21 cellular contexts compared by ENCODE assay signal in the genomic region with DNA sequence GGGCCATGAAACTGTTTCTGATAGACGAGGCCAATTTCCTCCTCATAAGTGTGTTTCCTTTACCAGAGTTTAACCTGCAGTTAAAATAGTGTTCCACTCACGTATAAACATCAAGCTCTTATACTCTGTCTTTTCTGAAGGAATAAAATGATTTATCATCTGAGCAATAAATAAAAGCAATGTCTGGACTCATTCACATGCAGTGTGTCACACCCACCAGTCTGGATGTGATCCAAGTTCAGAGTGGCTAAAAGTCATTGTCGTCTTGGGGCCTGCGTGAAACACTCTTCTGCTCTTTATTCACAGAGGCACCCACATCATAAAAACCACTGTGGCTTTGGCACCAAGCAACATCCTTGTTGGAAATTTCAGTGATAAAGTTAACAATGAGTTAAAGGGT. TPM values are rescaled to one million over a fixed set of nuclear protein-coding genes. Genes with fewer than 3 reads are reported as not detected.
"Had no signal": no experiment of that assay in that cellular context is flagged by ENCODE, and none has a peak within 500 bp of the region (broad histone marks: within the 10 kb centered on the region; RNA-seq: fewer than 3 reads in every experiment).

No MANE protein-coding gene starts in this region.

- ATAC-seq: activated naive CD8-positive, alpha-beta T cell treated with anti-CD3 and anti-CD28 coated beads, Interleukin-2, amount 50 U/mL, for 24 hours; activated T-helper 17 cell treated with anti-CD3 and anti-CD28 coated beads, Interleukin-2, amount 50 U/mL, for 72 hours; left ventricle myocardium superior; T-helper 17 cell had no signal

- H3K27ac Mint-ChIP-seq: activated naive CD4-positive, alpha-beta T cell treated with anti-CD3 and anti-CD28 coated beads for 36 hours; activated naive CD8-positive, alpha-beta T cell treated with anti-CD3 and anti-CD28 coated beads, Interleukin-2, amount 50 U/mL, for 24 hours; activated T-helper 17 cell treated with anti-CD3 and anti-CD28 coated beads, Interleukin-2, amount 50 U/mL, for 72 hours; memory B cell; nephron; T-helper 17 cell had no signal

- DNase-seq: activated CD8-positive, alpha-beta memory T cell treated with anti-CD3 and anti-CD28 coated beads for 24 hours; activated naive CD4-positive, alpha-beta T cell treated with anti-CD3 and anti-CD28 coated beads for 36 hours; activated naive CD8-positive, alpha-beta T cell treated with anti-CD3 and anti-CD28 coated beads, Interleukin-2, amount 50 U/mL, for 24 hours; aorta; esophagus squamous epithelium; hypothalamus; left ventricle myocardium superior; nucleus accumbens; posterior cingulate gyrus; stimulated activated CD4-positive, alpha-beta T cell treated with anti-CD3 and anti-CD28 coated beads, Interleukin-4, amount 100 ng/mL, for 24 hours; stimulated activated naive CD4-positive, alpha-beta T cell; T-helper 17 cell; trophoblast cell; WERI-Rb-1 had no signal

- H3K4me3 Mint-ChIP-seq: activated naive CD4-positive, alpha-beta T cell treated with anti-CD3 and anti-CD28 coated beads for 36 hours; activated naive CD8-positive, alpha-beta T cell treated with anti-CD3 and anti-CD28 coated beads, Interleukin-2, amount 50 U/mL, for 24 hours; activated T-helper 17 cell treated with anti-CD3 and anti-CD28 coated beads, Interleukin-2, amount 50 U/mL, for 72 hours; memory B cell; nephron; T-helper 17 cell had no signal

- H3K4me1 Mint-ChIP-seq: memory B cell, nephron had no signal

- H3K27me3 Mint-ChIP-seq: activated T-helper 17 cell treated with anti-CD3 and anti-CD28 coated beads, Interleukin-2, amount 50 U/mL, for 72 hours had no signal

- H3K9me3 Mint-ChIP-seq: activated T-helper 17 cell treated with anti-CD3 and anti-CD28 coated beads, Interleukin-2, amount 50 U/mL, for 72 hours had no signal

RNA-seq across cellular contexts. Expression of gene SLC9A4, which starts 19.5 kb away (rescaled TPM):
- total RNA-seq: fibroblast of villous mesenchyme, glomerular endothelial cell, left ventricle myocardium superior had no signal
- polyA plus RNA-seq: aorta had no signal

RNA-seq across cellular contexts. Expression of gene IL18RAP, which starts 30.5 kb away (rescaled TPM):
- total RNA-seq: bronchial epithelial cell, fibroblast of villous mesenchyme, glomerular endothelial cell, kidney epithelial cell had no signal
